Comparison of ENCODE assay signal across 23 cellular contexts in the genomic region with DNA sequence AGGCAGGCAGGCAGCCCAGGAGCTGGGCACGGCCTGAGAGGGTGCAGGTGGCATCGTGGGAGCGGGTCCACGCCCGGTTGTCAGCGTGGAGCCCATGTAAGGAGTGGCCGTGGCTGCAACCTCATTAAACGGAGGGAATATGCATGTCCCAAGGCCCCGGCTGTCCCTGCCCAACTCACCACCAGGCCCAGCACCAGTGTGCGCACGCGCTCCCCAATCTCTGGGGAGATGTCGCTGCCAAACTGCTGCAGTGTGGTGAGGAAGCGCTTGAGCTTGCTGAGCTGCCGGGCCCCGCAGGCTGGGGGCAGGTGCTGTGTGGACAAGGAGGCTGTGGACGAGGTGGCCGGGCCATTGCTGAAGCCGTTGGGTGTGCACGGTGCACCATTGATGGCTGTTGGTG. TPM values are rescaled to one million over a fixed set of nuclear protein-coding genes. Genes with fewer than 3 reads are reported as not detected.
"Had no signal": no experiment of that assay in that cellular context is flagged by ENCODE, and none has a peak within 500 bp of the region (broad histone marks: within the 10 kb centered on the region; RNA-seq: fewer than 3 reads in every experiment).

No MANE protein-coding gene starts in this region.

- H3K4me3 ChIP-seq: cardiac muscle cell had no signal

- H3K27ac ChIP-seq: brain microvascular endothelial cell, cardiac muscle cell had no signal

- H3K36me3 ChIP-seq: brain microvascular endothelial cell, cardiac muscle cell had no signal

- FAIRE-seq: RCC 7860 had no signal

- H3K27me3 ChIP-seq: brain microvascular endothelial cell, cardiac muscle cell had no signal

- DNase-seq: activated B cell treated with CpG ODN at 0.5 μM for 24 hours; activated CD4-positive, alpha-beta memory T cell treated with anti-CD3 and anti-CD28 coated beads for 36 hours; activated CD4-positive, alpha-beta T cell treated with anti-CD3 and anti-CD28 coated beads for 1 hour; activated CD4-positive, alpha-beta T cell treated with anti-CD3 and anti-CD28 coated beads, Interleukin-2, amount 10 ng/mL, durations not matched to agents 24 days and 14 days; activated CD8-positive, alpha-beta memory T cell treated with anti-CD3 and anti-CD28 coated beads for 24 hours; activated gamma-delta T cell; activated naive CD4-positive, alpha-beta T cell treated with anti-CD3 and anti-CD28 coated beads for 36 hours; activated T-cell treated with anti-CD3 and anti-CD28 coated beads, Interleukin-2, amount 50 U/mL, for 4 hours; brain microvascular endothelial cell; Kasumi-1; NCI-H1105 treated with DMSO at 0.1 percent for 48 hours; NCI-H1436 treated with DMSO at 0.1 percent for 48 hours; NCI-H187; NCI-H2081; NCI-H510A treated with DMSO at 0.1 percent for 48 hours; NCI-H69; SHP77 treated with DMSO at 0.1 percent for 48 hours; T-helper 17 cell; T-helper 9 cell had no signal

- ATAC-seq: activated T-cell treated with anti-CD3 and anti-CD28 coated beads, Interleukin-2, amount 50 U/mL, for 4 hours; activated T-helper 17 cell treated with anti-CD3 and anti-CD28 coated beads, Interleukin-2, amount 50 U/mL, for 72 hours; T-helper 17 cell had no signal

RNA-seq across cellular contexts. Expression of a gene that starts 25.6 kb away (rescaled TPM):
- total RNA-seq: activated CD4-positive, alpha-beta memory T cell treated with anti-CD3 and anti-CD28 coated beads for 36 hours; activated CD4-positive, alpha-beta T cell treated with anti-CD3 and anti-CD28 coated beads, Interleukin-2, amount 10 ng/mL, durations not matched to agents 24 days and 14 days; activated naive CD4-positive, alpha-beta T cell treated with anti-CD3 and anti-CD28 coated beads for 36 hours; activated T-cell treated with anti-CD3 and anti-CD28 coated beads, Interleukin-2, amount 50 U/mL, for 4 hours; activated T-helper 17 cell treated with anti-CD3 and anti-CD28 coated beads, Interleukin-2, amount 50 U/mL, for 72 hours; cardiac muscle cell; SK-MEL-5; T-helper 17 cell had no signal
